In genomic region chr3:135141092-135141491, GRCh38 we compare ENCODE assay signal across 18 cellular contexts.
A peak's percentile ranks its signal among the peaks of the same experiment; 100 is the strongest.
DNase-seq lines count a peak whose midpoint lies in the region; ATAC-seq and TF ChIP-seq lines count a peak whose summit lies in the region.
"Had no signal": no experiment of that assay in that cellular context is flagged by ENCODE, and none has a peak within 500 bp of the region (broad histone marks: within the 10 kb centered on the region; RNA-seq: fewer than 3 reads in every experiment).

No MANE protein-coding gene starts in this region.

- no peak overlapping the region for H3K4me3 Mint-ChIP-seq in brain
- H3K4me3 Mint-ChIP-seq: CD8-positive, alpha-beta T cell; HFFc6 had no signal

- peaks cover 27% of the 10 kb centered on the region for H3K4me1 Mint-ChIP-seq in brain

- no peaks in the 10 kb centered on the region for H3K9me3 Mint-ChIP-seq in brain
- H3K9me3 Mint-ChIP-seq: CD8-positive, alpha-beta T cell had no signal

- H3K36me3 ChIP-seq in body of pancreas (replicated peaks in 1 of 2; ENCODE audit: insufficient read depth in 1 of 2, low read depth in 2 of 2), result no peaks in the 10 kb centered on the region
- H3K36me3 ChIP-seq: BE2C, Peyer's patch had no signal

- H3K27ac ChIP-seq in layer of hippocampus (ENCODE audit: low read depth, low read length), result peak overlapping the region; percentile 12
- peak overlapping the region; percentile 54 for H3K27ac ChIP-seq in temporal lobe (ENCODE audit: low read depth, low read length)
- no peak overlapping the region for H3K27ac ChIP-seq in body of pancreas
- H3K27ac ChIP-seq: 22Rv1, Peyer's patch had no signal

- peak; percentile 37 for DNase-seq in NCI-H1436 (lab: John Stamatoyannopoulos, UW)
- DNase-seq in NCI-H1436 treated with DMSO at 0.1 percent for 48 hours (lab: John Stamatoyannopoulos, UW), result no peak
- no peak for DNase-seq in body of pancreas
- no peak for DNase-seq in stimulated activated CD4-positive, alpha-beta T cell treated with anti-CD3 and anti-CD28 coated beads, Interleukin-2, amount 100 ng/mL, for 24 hours
- DNase-seq: BE2C; CD8-positive, alpha-beta T cell; DMS79; HFFc6; NCI-H1048; NCI-H510A treated with DMSO at 0.1 percent for 48 hours; Peyer's patch; Right ventricle myocardium superior; SK-N-SH had no signal

- no peak overlapping the region for H3K4me3 ChIP-seq in body of pancreas
- H3K4me3 ChIP-seq: Peyer's patch had no signal

- H3K9me3 ChIP-seq in body of pancreas, result no peaks in the 10 kb centered on the region
- H3K9me3 ChIP-seq: BE2C, Peyer's patch, SK-N-SH had no signal

- WGBS in body of pancreas, 2 donors, result 74 to 78% methylated on average over 6 of the region's 6 CpGs

- H3K36me3 Mint-ChIP-seq in brain, result no peaks in the 10 kb centered on the region
- H3K36me3 Mint-ChIP-seq: CD8-positive, alpha-beta T cell had no signal

- H3K27me3 ChIP-seq in layer of hippocampus (ENCODE audit: control insufficient read depth, insufficient read depth, low read length) (no peaks in the 10 kb centered on the region), body of pancreas (no peaks in the 10 kb centered on the region)
- H3K27me3 ChIP-seq: BE2C, Peyer's patch had no signal

- no peaks in the 10 kb centered on the region for H3K4me1 ChIP-seq in body of pancreas
- H3K4me1 ChIP-seq: BE2C, Peyer's patch had no signal

- H3K27ac Mint-ChIP-seq in brain, result peak overlapping the region in 3 of 5 experiments; percentile 53 to 90 (median 76)
- H3K27ac Mint-ChIP-seq: CD8-positive, alpha-beta T cell; HFFc6 had no signal

- ATAC-seq in body of pancreas (no peak), HG03469 (IDR thresholded peaks at IDR 0.05; ENCODE audit: unreplicated experiment) (no peak)
- ATAC-seq: CD8-positive, alpha-beta T cell had no signal

- intact Hi-C loops in body of pancreas (cut with DNase I), result no loop called here

- TF ChIP-seq CTCF in brain (conservative IDR thresholded peaks at IDR 0.05) (no peak), body of pancreas (IDR thresholded peaks at IDR 0.05) (no peak)

- TF ChIP-seq POLR2A in body of pancreas (IDR thresholded peaks at IDR 0.05), result no peak

- H3K27me3 Mint-ChIP-seq in brain, result peaks cover 5% of the 10 kb centered on the region

Comparison
In these comparisons a context has a peak if more than half of its experiments do, and no peak if none do; other contexts are left out.
1. H3K27ac ChIP-seq: peak in layer of hippocampus (single experiment) and temporal lobe (single experiment); none in body of pancreas (0 of 4).